ENCODE assay signal across 8 cellular contexts in the genomic region with DNA sequence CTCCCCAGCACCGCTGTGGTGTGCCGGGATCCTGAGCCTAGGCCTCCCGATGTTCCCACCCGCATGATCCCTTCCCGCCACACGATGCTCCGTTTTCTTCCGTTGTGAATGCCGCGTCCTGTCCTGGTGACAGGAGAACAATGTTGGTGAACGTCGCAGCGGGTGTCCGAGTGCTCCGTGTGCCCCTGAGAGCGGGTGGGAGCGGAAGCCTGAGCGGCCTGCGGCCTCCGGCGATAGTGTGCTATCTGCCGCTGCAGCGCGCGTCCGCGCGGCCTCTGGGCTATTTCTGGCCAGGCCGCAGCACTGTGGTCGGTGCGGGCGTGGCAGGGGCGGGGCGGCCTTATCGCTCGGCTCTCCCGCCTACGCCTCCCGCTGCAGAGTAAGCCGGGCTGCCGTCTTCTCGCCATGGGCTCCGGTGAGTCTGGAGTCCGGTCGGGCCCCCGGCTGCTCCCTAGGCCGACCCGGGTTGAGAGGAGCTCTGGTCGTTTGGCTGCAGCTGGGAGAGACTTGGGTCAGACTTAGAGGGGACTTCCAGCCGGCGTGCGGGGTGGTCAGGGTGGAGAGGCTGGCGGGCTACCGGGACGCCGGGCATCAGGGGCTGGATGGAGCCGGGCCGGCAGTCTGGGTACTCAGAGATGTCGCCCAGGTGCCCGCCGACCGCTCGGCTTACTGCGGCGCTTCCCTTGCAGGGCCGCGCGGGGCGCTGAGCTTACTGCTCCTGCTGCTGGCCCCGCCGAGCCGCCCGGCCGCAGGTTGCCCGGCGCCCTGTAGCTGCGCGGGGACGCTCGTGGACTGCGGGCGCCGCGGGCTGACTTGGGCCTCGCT. TPM values are rescaled to one million over a fixed set of nuclear protein-coding genes. Genes with fewer than 3 reads are reported as not detected.
DNase-seq lines count a peak whose midpoint lies in the region; ATAC-seq and TF ChIP-seq lines count a peak whose summit lies in the region.

A gene (plus strand): TSS at position 375 of the 825 bp plus-strand sequence. CDS start 31 bp downstream, at position 406.

- no TSS peak for BruUV-seq in Caco-2 (replicated peaks; lab: Mats Ljungman, UMichigan)

- peak within 1 kb of the TSS; percentile 65 for H3K4me3 Mint-ChIP-seq in Caco-2 (ENCODE audit: unreplicated experiment)
- peak within 1 kb of the TSS in 9 of 10 donors; percentile 25 to 80 (median 60) for H3K4me3 Mint-ChIP-seq in naive thymus-derived CD8-positive, alpha-beta T cell

- ATAC-seq in naive thymus-derived CD8-positive, alpha-beta T cell = peak; percentile 69 to 75
- ATAC-seq in GM19467 (IDR thresholded peaks at IDR 0.05; ENCODE audit: unreplicated experiment) = no peak
- no peak for ATAC-seq in GM18873 (IDR thresholded peaks at IDR 0.05; ENCODE audit: low FRiP score, unreplicated experiment)

- H3K27me3 Mint-ChIP-seq in Caco-2 (ENCODE audit: insufficient read depth, unreplicated experiment) = peaks cover 23% of the 10 kb centered on the region
- peaks cover 5 to 59% (median 28%) of the 10 kb centered on the region in 5 donors for H3K27me3 Mint-ChIP-seq in naive thymus-derived CD8-positive, alpha-beta T cell

- H3K36me3 ChIP-seq in Caco-2 (ENCODE audit: control insufficient read depth, insufficient read depth, low read length) (no peaks in the 10 kb centered on the region), NT2/D1 (ENCODE audit: insufficient read depth, insufficient read length, low read length) (peaks cover 17% of the 10 kb centered on the region)

- no peaks in the 10 kb centered on the region; the same call in 1 of the 2 replicates for H3K4me1 ChIP-seq in Caco-2
- peaks cover 5% of the 10 kb centered on the region for H3K4me1 ChIP-seq in NT2/D1 (ENCODE audit: insufficient read depth, insufficient read length)

- H3K36me3 Mint-ChIP-seq in Caco-2 (ENCODE audit: insufficient read depth, unreplicated experiment) = peaks cover 4% of the 10 kb centered on the region
- H3K36me3 Mint-ChIP-seq in naive thymus-derived CD8-positive, alpha-beta T cell = peaks cover 0 to 3% (median 0%) of the 10 kb centered on the region in 3 donors

- POLR2A ChIA-PET in Caco-2 (lab: Charles Lee) = interaction anchor here (0.5 kb wide), 1 partner anchor 330 kb away, joined by 4 read pairs; no protein-coding TSS in a partner anchor
- POLR2A ChIA-PET in naive thymus-derived CD8-positive, alpha-beta T cell (lab: Charles Lee) = interaction anchor here (1.1 kb wide), 1 partner anchor 169 kb away, joined by 3 read pairs; no protein-coding TSS in a partner anchor

- intact Hi-C loops in Caco-2 (cut with micrococcal nuclease; ENCODE audit: unreplicated experiment) = no loop called here

- DNase-seq in Caco-2 (peak in 1 of 2 experiments; percentile 65), NT2/D1 (ENCODE audit: low read depth, low spot score) (no peak), dermis blood vessel endothelial cell (peak; percentile 59), midbrain (lab: John Stamatoyannopoulos, UW) (no peak), NCI-H510A (lab: John Stamatoyannopoulos, UW) (no peak)
- DNase-seq in naive thymus-derived CD8-positive, alpha-beta T cell = peak in 2 of 10 donors; percentile 26 to 31

- peak within 1 kb of the TSS; percentile 68 for H3K9ac ChIP-seq in NT2/D1 (ENCODE audit: insufficient read length, low read depth)

- H3K27ac Mint-ChIP-seq in Caco-2 (ENCODE audit: unreplicated experiment) = no peak within 1 kb of the TSS
- no peak within 1 kb of the TSS for H3K27ac Mint-ChIP-seq in naive thymus-derived CD8-positive, alpha-beta T cell

- H3K9me3 ChIP-seq in Caco-2 (no peaks in the 10 kb centered on the region), NT2/D1 (ENCODE audit: insufficient read depth, low read length) (peaks cover 17% of the 10 kb centered on the region; the same call in 1 of the 2 replicates)

- H3K27me3 ChIP-seq in Caco-2 (replicated peaks; ENCODE audit: control insufficient read depth, insufficient read depth, low read length) (no peaks in the 10 kb centered on the region; the same call in 1 of the 2 replicates), NT2/D1 (ENCODE audit: insufficient read depth, insufficient read length) (peaks cover 58% of the 10 kb centered on the region)

- no peaks in the 10 kb centered on the region for H3K9me3 Mint-ChIP-seq in Caco-2 (ENCODE audit: unreplicated experiment)
- no peaks in the 10 kb centered on the region for H3K9me3 Mint-ChIP-seq in naive thymus-derived CD8-positive, alpha-beta T cell

- no peaks in the 10 kb centered on the region for H3K4me1 Mint-ChIP-seq in Caco-2 (ENCODE audit: low read depth, unreplicated experiment)
- peaks cover 11 to 32% (median 16%) of the 10 kb centered on the region in 4 donors for H3K4me1 Mint-ChIP-seq in naive thymus-derived CD8-positive, alpha-beta T cell

- H3K4me3 ChIP-seq in Caco-2 (ENCODE audit: low read depth, low read length) (peak within 1 kb of the TSS; percentile 38), NT2/D1 (ENCODE audit: insufficient read length, low read depth) (no peak within 1 kb of the TSS)

- CTCF ChIA-PET in Caco-2 (lab: Charles Lee) = interaction anchor here (0.7 to 1.4 kb wide), 11 partner anchors 22 to 230 kb away, joined by 3 to 6 read pairs (median 3); no protein-coding TSS in a partner anchor

- peak in 1 of 2 experiments; percentile 28 for TF ChIP-seq CTCF in Caco-2 (IDR thresholded peaks at IDR 0.05; ENCODE audit: insufficient read depth in 1 of 2, low read depth in 1 of 2, low read length in 1 of 2, severe bottlenecking in 1 of 2, unreplicated experiment in 1 of 2)

RNA-seq across cellular contexts. Expression of the gene that starts here (rescaled TPM):
- total RNA-seq in Caco-2 (2022) (0.39 and 1.0 TPM in 2 replicates), dermis blood vessel endothelial cell (5.3 and 5.4 TPM in 2 replicates)
- total RNA-seq in naive thymus-derived CD8-positive, alpha-beta T cell = under 1 TPM in 1 of 2 experiments, not detected in 1; 0.34 TPM
- polyA plus RNA-seq in naive thymus-derived CD8-positive, alpha-beta T cell = not detected

Comparison
In these comparisons a context has a peak if more than half of its experiments do, and no peak if none do; other contexts are left out.
1. Peak in ATAC-seq in naive thymus-derived CD8-positive, alpha-beta T cell; RNA of the gene not detected or under 1 TPM.